ENCODE assay signal across 1 cellular context in genomic region chr10:72626444-72626754, GRCh38.
TF ChIP-seq lines count a peak whose summit lies in the region.

No MANE protein-coding gene starts in this region.

TF ChIP-seq in HEK293, 187 proteins besides CTCF, POLR2A, EP300 and RAD21 (continued from another document):
- no peak for TF ChIP-seq YY1 (tag by site-specific recombination; IDR thresholded peaks at IDR 0.05)
- no peak for TF ChIP-seq OSR2 (tag by site-specific recombination; IDR thresholded peaks at IDR 0.05)
- no peak for TF ChIP-seq ZNF596 (tag by site-specific recombination; IDR thresholded peaks at IDR 0.05)
- no peak for TF ChIP-seq SP2 (tag by site-specific recombination; IDR thresholded peaks at IDR 0.05)
- TF ChIP-seq ZBTB10 (tag by site-specific recombination; IDR thresholded peaks at IDR 0.05), result 0 out of 2 replicates have a peak, but pooled peaks have one; percentile 38
- TF ChIP-seq ZSCAN18 (tag by site-specific recombination; IDR thresholded peaks at IDR 0.05), result no peak
- TF ChIP-seq ZNF560 (tag by site-specific recombination; IDR thresholded peaks at IDR 0.05; ENCODE audit: borderline replicate concordance), result no peak
- no peak for TF ChIP-seq ELK4 (IDR thresholded peaks at IDR 0.05; ENCODE audit: borderline replicate concordance, low read depth, low read length)
- no peak for TF ChIP-seq ZNF114 (tag by site-specific recombination; IDR thresholded peaks at IDR 0.05)
- no peak for TF ChIP-seq GLIS2 (tag by site-specific recombination; IDR thresholded peaks at IDR 0.05)
- no peak for TF ChIP-seq ZNF501 (tag by site-specific recombination; IDR thresholded peaks at IDR 0.05)
- TF ChIP-seq PRDM4 (tag by site-specific recombination; IDR thresholded peaks at IDR 0.05), result peak; percentile 45; the same call in 1 of the 2 replicates
- TF ChIP-seq ZNF23 (tag by site-specific recombination; IDR thresholded peaks at IDR 0.05; ENCODE audit: borderline replicate concordance), result no peak
- TF ChIP-seq ZSCAN30 (tag by site-specific recombination; IDR thresholded peaks at IDR 0.05), result 0 out of 2 replicates have a peak, but pooled peaks have one; percentile 26
- TF ChIP-seq ZNF660 (tag by site-specific recombination; IDR thresholded peaks at IDR 0.05), result no peak
- no peak for TF ChIP-seq ZNF510 (tag by site-specific recombination; IDR thresholded peaks at IDR 0.05; ENCODE audit: insufficient replicate concordance)
- no peak for TF ChIP-seq ZNF202 (tag by site-specific recombination; IDR thresholded peaks at IDR 0.05; ENCODE audit: borderline replicate concordance)
- 0 out of 2 replicates have a peak, but pooled peaks have one; percentile 59 for TF ChIP-seq ZNF184 (tag by site-specific recombination; IDR thresholded peaks at IDR 0.05)
- TF ChIP-seq ZNF473 (tag by site-specific recombination; IDR thresholded peaks at IDR 0.05), result no peak
- TF ChIP-seq ZNF311 (tag by site-specific recombination; IDR thresholded peaks at IDR 0.05; ENCODE audit: borderline replicate concordance), result no peak
- peak; percentile 9; the same call in 1 of the 2 replicates for TF ChIP-seq PRDM6 (tag by site-specific recombination; IDR thresholded peaks at IDR 0.05)
- no peak for TF ChIP-seq ZNF398 (tag by site-specific recombination; IDR thresholded peaks at IDR 0.05)
- no peak for TF ChIP-seq KLF8 (tag by site-specific recombination; IDR thresholded peaks at IDR 0.05)
